Comparison of ENCODE assay signal across 4 cellular contexts in genomic region chr15:66050264-66050663, GRCh38.
"Had no signal": no experiment of that assay in that cellular context is flagged by ENCODE, and none has a peak within 500 bp of the region (broad histone marks: within the 10 kb centered on the region; RNA-seq: fewer than 3 reads in every experiment).

No MANE protein-coding gene starts in this region.

- H2AFZ ChIP-seq: GM23338 had no signal

- DNase-seq: KBM-7 had no signal

- ATAC-seq: GM23338, HCT116 had no signal

- H3K4me1 ChIP-seq: HAP-1 had no signal

- H3K4me2 ChIP-seq: GM23338 had no signal

- H3K4me3 ChIP-seq: GM23338, HAP-1 had no signal

- H3K9me3 ChIP-seq: HAP-1 had no signal

- H3K36me3 ChIP-seq: HAP-1 had no signal
